ENCODE assay signal across 30 cellular contexts in the genomic region with DNA sequence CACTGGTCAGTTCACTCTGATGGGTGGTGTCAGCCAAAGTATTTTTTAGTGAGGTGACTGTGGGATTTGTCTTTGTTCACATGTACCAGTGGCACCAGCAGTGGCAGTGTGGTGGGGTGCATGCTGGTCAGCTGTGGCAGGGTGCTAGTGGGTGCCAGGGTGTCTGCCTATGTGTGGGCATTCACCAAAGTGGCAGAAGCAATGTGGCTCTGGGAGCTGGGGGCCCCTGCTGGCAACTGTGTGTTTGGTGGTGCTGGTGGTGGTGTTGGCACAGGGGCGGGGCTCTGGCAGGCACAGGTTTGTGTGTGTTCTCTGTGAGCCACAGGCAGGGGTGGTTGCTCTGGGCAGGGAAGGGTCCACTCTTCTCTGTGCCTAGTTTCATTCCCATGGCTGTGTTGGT.
"Had no signal": no experiment of that assay in that cellular context is flagged by ENCODE, and none has a peak within 500 bp of the region (broad histone marks: within the 10 kb centered on the region; RNA-seq: fewer than 3 reads in every experiment).

No MANE protein-coding gene starts in this region.

- H3K27me3 Mint-ChIP-seq: activated B cell treated with CpG ODN at 0.5 μM for 24 hours; activated T-helper 17 cell treated with anti-CD3 and anti-CD28 coated beads, Interleukin-2, amount 50 U/mL, for 72 hours; dendritic cell treated with granulocyte-macrophage colony-stimulating factor and Interleukin-4, amounts not matched to agents 40 ng/mL and 50 ng/mL, for 4 days; T-helper 17 cell had no signal

- H3K27ac Mint-ChIP-seq: activated B cell treated with CpG ODN at 0.5 μM for 24 hours; activated CD8-positive, alpha-beta T cell treated with anti-CD3 and anti-CD28 coated beads for 36 hours; activated naive CD8-positive, alpha-beta T cell; activated T-helper 17 cell treated with anti-CD3 and anti-CD28 coated beads, Interleukin-2, amount 50 U/mL, for 72 hours; dendritic cell treated with granulocyte-macrophage colony-stimulating factor and Interleukin-4, amounts not matched to agents 40 ng/mL and 50 ng/mL, for 4 days; endodermal cell; T-helper 17 cell; T-helper 2 cell treated with Interferon-gamma antibody and Interleukin-4, amounts not matched to agents 5 μg/mL and 100 μg/mL, for 36 hours had no signal

- H3K4me1 ChIP-seq: body of pancreas had no signal

- H3K27me3 ChIP-seq: body of pancreas, dorsolateral prefrontal cortex had no signal

- H3K4me3 Mint-ChIP-seq: activated B cell treated with CpG ODN at 0.5 μM for 24 hours; activated CD8-positive, alpha-beta T cell treated with anti-CD3 and anti-CD28 coated beads for 36 hours; activated naive CD8-positive, alpha-beta T cell; activated T-cell treated with anti-CD3 and anti-CD28 coated beads, Interleukin-2, amount 50 U/mL, for 4 hours; activated T-helper 17 cell treated with anti-CD3 and anti-CD28 coated beads, Interleukin-2, amount 50 U/mL, for 72 hours; dendritic cell treated with granulocyte-macrophage colony-stimulating factor and Interleukin-4, amounts not matched to agents 40 ng/mL and 50 ng/mL, for 4 days; endodermal cell; T-helper 17 cell; T-helper 2 cell treated with Interferon-gamma antibody and Interleukin-4, amounts not matched to agents 5 μg/mL and 100 μg/mL, for 36 hours had no signal

- H3K4me3 ChIP-seq: body of pancreas, coronary artery, dorsolateral prefrontal cortex had no signal

- H3K36me3 ChIP-seq: WERI-Rb-1 had no signal

- ATAC-seq: activated CD4-positive, CD25-positive, alpha-beta regulatory T cell treated with anti-CD3 and anti-CD28 coated beads, Interleukin-2, amount 50 U/mL, for 24 hours; activated CD8-positive, alpha-beta T cell treated with anti-CD3 and anti-CD28 coated beads for 36 hours; activated T-cell treated with anti-CD3 and anti-CD28 coated beads, Interleukin-2, amount 50 U/mL, for 4 hours; activated T-helper 17 cell treated with anti-CD3 and anti-CD28 coated beads, Interleukin-2, amount 50 U/mL, for 72 hours; body of pancreas; esophagus mucosa; T-helper 17 cell had no signal

- H3K4me1 Mint-ChIP-seq: activated B cell treated with CpG ODN at 0.5 μM for 24 hours; activated T-helper 17 cell treated with anti-CD3 and anti-CD28 coated beads, Interleukin-2, amount 50 U/mL, for 72 hours; T-helper 17 cell had no signal

- DNase-seq: activated B cell treated with CpG ODN at 0.5 μM for 24 hours; activated CD4-positive, alpha-beta T cell treated with anti-CD3 and anti-CD28 coated beads for 48 hours; activated CD4-positive, alpha-beta T cell treated with anti-CD3 and anti-CD28 coated beads, Interleukin-2, amount 50 U/mL, for 1 hour; activated CD4-positive, alpha-beta T cell treated with anti-CD3 and anti-CD28 coated beads, Interleukin-2, amount 50 U/mL, for 48 hours; activated CD8-positive, alpha-beta memory T cell treated with anti-CD3 and anti-CD28 coated beads for 24 hours; activated CD8-positive, alpha-beta T cell treated with anti-CD3 and anti-CD28 coated beads for 36 hours; activated effector memory CD4-positive, alpha-beta T cell treated with Interleukin-2 at 50 U/mL for 16 hours; activated gamma-delta T cell treated with Interleukin-2 at 50 U/mL for 16 hours; activated naive CD4-positive, alpha-beta T cell treated with anti-CD3 and anti-CD28 coated beads, Interleukin-2, amount 50 U/mL, for 16 hours; activated naive CD4-positive, alpha-beta T cell treated with Interleukin-2 at 50 U/mL for 16 hours; activated T-cell treated with anti-CD3 and anti-CD28 coated beads, Interleukin-2, amount 50 U/mL, for 4 hours; amniotic stem cell; anterior cingulate cortex; body of pancreas; caudate nucleus; dorsolateral prefrontal cortex; effector memory CD4-positive, alpha-beta T cell; endodermal cell; foreskin fibroblast; T-helper 1 cell; T-helper 17 cell; T1000; WERI-Rb-1 had no signal

- H3K27ac ChIP-seq: body of pancreas, coronary artery, dorsolateral prefrontal cortex, WERI-Rb-1 had no signal
